In genomic region chr1:53326088-53326597, GRCh38 we compare ENCODE assay signal across 1 cellular context.
A peak's percentile ranks its signal among the peaks of the same experiment; 100 is the strongest.
TF ChIP-seq lines count a peak whose summit lies in the region.

No MANE protein-coding gene starts in this region.

TF ChIP-seq in K562, 482 proteins besides CTCF, POLR2A, EP300 and RAD21 (continued from another document and continues in another):
- no peak for TF ChIP-seq ZNF507 (tag; conservative IDR thresholded peaks at IDR 0.05)
- TF ChIP-seq HDGF (IDR thresholded peaks at IDR 0.05) = no peak
- TF ChIP-seq PML (IDR thresholded peaks at IDR 0.05; ENCODE audit: low read length) = peak; percentile 57; the same call in 1 of the 2 replicates
- TF ChIP-seq MTA1 (IDR thresholded peaks at IDR 0.05; ENCODE audit: borderline replicate concordance) = no peak
- TF ChIP-seq ARNT (IDR thresholded peaks at IDR 0.05) = 0 out of 4 replicates have a peak, but pooled peaks of 1 of the 2 experiments have one; percentile 4
- no peak for TF ChIP-seq BMI1 (IDR thresholded peaks at IDR 0.05; ENCODE audit: low read length)
- no peak for TF ChIP-seq PTTG1 (tag; IDR thresholded peaks at IDR 0.05; ENCODE audit: low read depth)
- peak in 1 of 2 experiments; percentile 32; a peak in 1 of 4 replicates for TF ChIP-seq UBTF (IDR thresholded peaks at IDR 0.05; ENCODE audit: borderline replicate concordance in 1 of 2, low read depth in 2 of 2, low read length in 2 of 2)
- peak; percentile 83 for TF ChIP-seq FOSL1 (tag; conservative IDR thresholded peaks at IDR 0.05)
- TF ChIP-seq TAF9B (IDR thresholded peaks at IDR 0.05; ENCODE audit: partially characterized antibody) = peak; percentile 84
- peak in 1 of 2 experiments; percentile 51; a peak in 1 of 4 replicates for TF ChIP-seq TRIM24 (IDR thresholded peaks at IDR 0.05)
- no peak; the same call in 1 of the 2 replicates for TF ChIP-seq ZNF511 (CRISPR knock-in tag; IDR thresholded peaks at IDR 0.05)
- TF ChIP-seq TAF1 (IDR thresholded peaks at IDR 0.05; ENCODE audit: control insufficient read depth, extremely low read depth, insufficient read depth, low read length, severe bottlenecking) = peak; percentile 91
- no peak; the same call in 1 of the 2 replicates for TF ChIP-seq L3MBTL2 (IDR thresholded peaks at IDR 0.05)
- peak; percentile 99 for TF ChIP-seq HBP1 (CRISPR knock-in tag; IDR thresholded peaks at IDR 0.05)
- TF ChIP-seq KDM5B (IDR thresholded peaks at IDR 0.05; ENCODE audit: insufficient replicate concordance, low read depth, low read length) = peak; percentile 86
- TF ChIP-seq ATF3 (IDR thresholded peaks at IDR 0.05) = peak; percentile 68
- no peak for TF ChIP-seq ATF3 (CRISPR knock-in tag; conservative IDR thresholded peaks at IDR 0.05)
- TF ChIP-seq ZNF280A (IDR thresholded peaks at IDR 0.05; ENCODE audit: low read depth, partially characterized antibody) = no peak
- TF ChIP-seq ZNF551 (CRISPR knock-in tag; IDR thresholded peaks at IDR 0.05) = no peak
- peak; percentile 48 for TF ChIP-seq HCFC1 (IDR thresholded peaks at IDR 0.05; ENCODE audit: low read depth, low read length)
- 0 out of 2 replicates have a peak, but pooled peaks have one; percentile 45 for TF ChIP-seq ZBTB7A (IDR thresholded peaks at IDR 0.05; ENCODE audit: borderline replicate concordance, control insufficient read depth, low read depth, low read length)
- no peak for TF ChIP-seq PYGO2 (tag; IDR thresholded peaks at IDR 0.05)
- TF ChIP-seq CBX1 (IDR thresholded peaks at IDR 0.05; ENCODE audit: low read depth) = peak; percentile 47; the same call in 1 of the 2 replicates
- TF ChIP-seq RBFOX2 (IDR thresholded peaks at IDR 0.05; ENCODE audit: low read depth, low read length) = peak; percentile 92
- TF ChIP-seq POLR3A (IDR thresholded peaks at IDR 0.05; ENCODE audit: borderline replicate concordance, extremely low read depth, insufficient read depth, insufficient read length) = no peak
- no peak for TF ChIP-seq PRMT5 (CRISPR knock-in tag; IDR thresholded peaks at IDR 0.05)
- peak; percentile 93 for TF ChIP-seq NFYB (IDR thresholded peaks at IDR 0.05; ENCODE audit: extremely low read depth, insufficient read length)
- 0 out of 2 replicates have a peak, but pooled peaks have one; percentile 36 for TF ChIP-seq ETV5 (CRISPR knock-in tag; IDR thresholded peaks at IDR 0.05; ENCODE audit: low read depth)
- TF ChIP-seq ZNF41 (CRISPR knock-in tag; conservative IDR thresholded peaks at IDR 0.05) = peak; percentile 86; the same call in 1 of the 2 replicates
- TF ChIP-seq ZBTB34 (CRISPR knock-in tag; IDR thresholded peaks at IDR 0.05) = no peak
- TF ChIP-seq ELF2 (CRISPR knock-in tag; IDR thresholded peaks at IDR 0.05) = 0 out of 2 replicates have a peak, but pooled peaks have one; percentile 19
- TF ChIP-seq SIN3A (IDR thresholded peaks at IDR 0.05; ENCODE audit: borderline replicate concordance in 2 of 2, control insufficient read depth in 1 of 2, low read depth in 2 of 2, low read length in 2 of 2) = peak in 1 of 2 experiments; percentile 28; a peak in 1 of 4 replicates
- TF ChIP-seq ZNF197 (CRISPR knock-in tag; IDR thresholded peaks at IDR 0.05; ENCODE audit: low read depth) = no peak
- peak; percentile 97 for TF ChIP-seq ZNF316 (IDR thresholded peaks at IDR 0.05)
- peak; percentile 83; the same call in 1 of the 2 replicates for TF ChIP-seq PHF8 (IDR thresholded peaks at IDR 0.05; ENCODE audit: borderline replicate concordance, low read length)
- no peak for TF ChIP-seq NR0B1 (IDR thresholded peaks at IDR 0.05; ENCODE audit: partially characterized antibody)
- TF ChIP-seq GATA2 (CRISPR knock-in tag; IDR thresholded peaks at IDR 0.05) = no peak
- TF ChIP-seq E2F6 (IDR thresholded peaks at IDR 0.05; ENCODE audit: borderline replicate concordance in 1 of 2, extremely low read depth in 1 of 2, insufficient read depth in 1 of 2, insufficient read length in 1 of 2, low read depth in 1 of 2, low read length in 1 of 2, poor library complexity in 1 of 2, severe bottlenecking in 1 of 2) = peak in 1 of 2 experiments; percentile 79
- TF ChIP-seq E2F1 (CRISPR knock-in tag; IDR thresholded peaks at IDR 0.05) = no peak
- peak; percentile 98 for TF ChIP-seq C11orf30 (IDR thresholded peaks at IDR 0.05; ENCODE audit: low read depth)
- no peak for TF ChIP-seq ADNP (tag; IDR thresholded peaks at IDR 0.05)
- peak; percentile 64; the same call in 1 of the 2 replicates for TF ChIP-seq MTA3 (IDR thresholded peaks at IDR 0.05; ENCODE audit: borderline replicate concordance)
- peak; percentile 81 for TF ChIP-seq FOS (IDR thresholded peaks at IDR 0.05; ENCODE audit: extremely low read depth, insufficient read length)
- TF ChIP-seq ZFP1 (CRISPR knock-in tag; IDR thresholded peaks at IDR 0.05) = no peak
- no peak; the same call in 1 of the 2 replicates for TF ChIP-seq NFIC (IDR thresholded peaks at IDR 0.05)
- TF ChIP-seq BCOR (IDR thresholded peaks at IDR 0.05) = no peak
- peak; percentile 94 for TF ChIP-seq MAFG (tag; conservative IDR thresholded peaks at IDR 0.05)
- TF ChIP-seq JUN (IDR thresholded peaks at IDR 0.05; ENCODE audit: borderline replicate concordance, low read depth, low read length) = 0 out of 2 replicates have a peak, but pooled peaks have one; percentile 52
- no peak for TF ChIP-seq JUN (CRISPR knock-in tag; IDR thresholded peaks at IDR 0.05; ENCODE audit: borderline replicate concordance)
- TF ChIP-seq ESRRA (IDR thresholded peaks at IDR 0.05; ENCODE audit: borderline replicate concordance, low read depth) = 0 out of 2 replicates have a peak, but pooled peaks have one; percentile 16
- no peak for TF ChIP-seq IRF2 (CRISPR knock-in tag; IDR thresholded peaks at IDR 0.05)
- TF ChIP-seq ZBTB43 (CRISPR knock-in tag; IDR thresholded peaks at IDR 0.05) = peak; percentile 69
- no peak for TF ChIP-seq KLF13 (tag; IDR thresholded peaks at IDR 0.05; ENCODE audit: borderline replicate concordance, low read depth)
- TF ChIP-seq EHMT2 (IDR thresholded peaks at IDR 0.05) = no peak
- no peak for TF ChIP-seq TAF7 (tag; IDR thresholded peaks at IDR 0.05)
- TF ChIP-seq HNRNPLL (IDR thresholded peaks at IDR 0.05; ENCODE audit: low read depth, low read length, poor library complexity, severe bottlenecking) = peak; percentile 36
- TF ChIP-seq DPF2 (IDR thresholded peaks at IDR 0.05) = peak; percentile 79
- 0 out of 2 replicates have a peak, but pooled peaks have one; percentile 26 for TF ChIP-seq MITF (IDR thresholded peaks at IDR 0.05)
- no peak for TF ChIP-seq ZEB2 (IDR thresholded peaks at IDR 0.05)
